21 cellular contexts compared by ENCODE assay signal in the genomic region with DNA sequence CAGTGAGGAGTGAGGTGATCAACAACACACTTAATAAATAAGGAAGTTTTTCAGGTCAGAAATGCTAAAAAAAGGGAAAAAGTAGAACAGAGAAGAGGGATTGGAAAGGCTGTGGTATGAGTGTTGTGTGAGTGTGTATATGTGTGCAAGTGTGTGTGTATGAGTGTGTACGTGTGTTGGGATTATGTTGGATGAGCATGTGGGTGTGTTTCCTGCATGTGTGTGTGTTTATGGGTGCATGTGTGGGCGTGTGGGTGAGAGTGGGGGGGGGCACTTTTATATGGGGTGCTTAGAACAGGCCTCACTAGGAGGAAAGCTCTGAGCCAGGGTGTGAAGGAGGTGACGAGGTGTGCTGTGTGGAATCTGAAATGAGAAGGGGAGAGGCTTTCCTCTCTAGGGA.
A peak's percentile ranks its signal among the peaks of the same experiment; 100 is the strongest.
DNase-seq lines count a peak whose midpoint lies in the region; ATAC-seq, FAIRE-seq and TF ChIP-seq lines count a peak whose summit lies in the region.
"Had no signal": no experiment of that assay in that cellular context is flagged by ENCODE, and none has a peak within 500 bp of the region (broad histone marks: within the 10 kb centered on the region; RNA-seq: fewer than 3 reads in every experiment).

No MANE protein-coding gene starts in this region.

- H3K9me3 ChIP-seq in HepG2 (ENCODE audit: low read length) (no peaks in the 10 kb centered on the region), right lobe of liver (no peaks in the 10 kb centered on the region), K562 (replicated peaks; ENCODE audit: control insufficient read depth, insufficient read depth, low read depth, low read length) (no peaks in the 10 kb centered on the region)
- H3K9me3 ChIP-seq: BLaER1 treated with 17β-estradiol and CSF1 and Interleukin-3, amounts not matched to agents 10 nM and 100 nM; Caco-2 had no signal

- ATAC-seq in HepG2 (no peak), right lobe of liver (no peak), K562 (no peak), HG03354 (IDR thresholded peaks at IDR 0.05; ENCODE audit: poor library complexity, severe bottlenecking, unreplicated experiment) (no peak)
- ATAC-seq: CD8-positive, alpha-beta T cell had no signal

- H3K79me2 ChIP-seq in HepG2 (ENCODE audit: insufficient read depth, low read length) = no peaks in the 10 kb centered on the region
- H3K79me2 ChIP-seq in K562 (ENCODE audit: control insufficient read depth, insufficient read depth, low read length) = no peaks in the 10 kb centered on the region

- intact Hi-C loops in HepG2 (cut with micrococcal nuclease; ENCODE audit: unreplicated experiment) = no loop called here
- intact Hi-C loops in right lobe of liver (cut with DNase I) = no loop called here
- intact Hi-C loops in K562 (cut with micrococcal nuclease) = no loop called here

- H4K20me1 ChIP-seq in HepG2 (ENCODE audit: insufficient read depth, low read length) (no peaks in the 10 kb centered on the region), K562 (replicated peaks; ENCODE audit: control insufficient read depth, insufficient read depth, low read length) (no peaks in the 10 kb centered on the region)
- H4K20me1 ChIP-seq: BLaER1 treated with 17β-estradiol and CSF1 and Interleukin-3, amounts not matched to agents 10 nM and 100 nM had no signal

- FAIRE-seq in HepG2 (lab: Jason Lieb, UNC) (no peak), K562 (lab: Jason Lieb, UNC) (no peak)
- FAIRE-seq: A204.1, D721Med, G401.6, GM12891, GM19239 had no signal

- BruUV-seq in HepG2 (replicated peaks; lab: Mats Ljungman, UMichigan) = no TSS peak
- no TSS peak for BruUV-seq in K562 (replicated peaks; lab: Mats Ljungman, UMichigan)

- CTCF ChIA-PET in HepG2 (lab: Yijun Ruan, JAX; ENCODE audit: low intra/inter-chr PET ratio, low total read pairs) (no interaction called here), K562 (lab: Yijun Ruan, JAX; ENCODE audit: low intra/inter-chr PET ratio) (no interaction called here)

- H3K9ac ChIP-seq in HepG2 (ENCODE audit: insufficient read depth, low read depth, low read length) (no peak overlapping the region), K562 (ENCODE audit: insufficient read depth in 1 of 2, low read depth in 2 of 2, low read length in 2 of 2) (no peak overlapping the region)
- H3K9ac ChIP-seq: BLaER1 treated with 17β-estradiol and CSF1 and Interleukin-3, amounts not matched to agents 10 nM and 100 nM had no signal

- no peak overlapping the region for H3K27ac ChIP-seq in HepG2 (ENCODE audit: extremely low read length, insufficient read depth, low read length)
- no peak overlapping the region for H3K27ac ChIP-seq in right lobe of liver
- H3K27ac ChIP-seq in K562 (ENCODE audit: extremely low read depth, low read depth, low read length) = no peak overlapping the region
- H3K27ac ChIP-seq: BLaER1 treated with 17β-estradiol and CSF1 and Interleukin-3, amounts not matched to agents 10 nM and 100 nM; C4-2B had no signal

- TF ChIP-seq CTCF in HepG2 (CRISPR knock-in tag; IDR thresholded peaks at IDR 0.05) = no peak
- TF ChIP-seq CTCF in right lobe of liver (IDR thresholded peaks at IDR 0.05) = no peak
- no peak for TF ChIP-seq CTCF in K562 (IDR thresholded peaks at IDR 0.05 in 2 of 3, conservative IDR thresholded peaks at IDR 0.05 in 1 of 3; ENCODE audit: insufficient read depth in 2 of 3, low read depth in 1 of 3, low read length in 3 of 3)

- H3K9me1 ChIP-seq in K562 (ENCODE audit: control insufficient read depth, insufficient read depth, low read length) = no peaks in the 10 kb centered on the region

- TF ChIP-seq RAD21 in HepG2 (CRISPR knock-in tag; IDR thresholded peaks at IDR 0.05) = no peak
- no peak for TF ChIP-seq RAD21 in K562 (CRISPR knock-in tag; conservative IDR thresholded peaks at IDR 0.05 in 1 of 2, IDR thresholded peaks at IDR 0.05 in 1 of 2)

- TF ChIP-seq EP300 in HepG2 (IDR thresholded peaks at IDR 0.05; ENCODE audit: low read depth in 2 of 2, low read length in 2 of 2) = no peak
- TF ChIP-seq EP300 in HepG2 (CRISPR knock-in tag; IDR thresholded peaks at IDR 0.05; ENCODE audit: borderline replicate concordance) = no peak
- TF ChIP-seq EP300 in K562 (IDR thresholded peaks at IDR 0.05; ENCODE audit: low read length) = no peak

- DNase-seq in HepG2 (ENCODE audit: low spot score) = no peak
- DNase-seq in right lobe of liver = no peak
- no peak for DNase-seq in K562 (ENCODE audit: extremely low read depth in 1 of 4, low spot score in 3 of 4)
- DNase-seq in AG20443 (ENCODE audit: low spot score) = no peak
- DNase-seq: 8988T; ACHN; AML-193; Caco-2; Calu3; CD4-positive, alpha-beta T cell; CD8-positive, alpha-beta T cell; DMS79 treated with DMSO at 0.1 percent for 48 hours; GF-D8 had no signal

- H2AFZ ChIP-seq in HepG2 (ENCODE audit: low read length) (no peak overlapping the region), K562 (ENCODE audit: low read depth, low read length) (no peak overlapping the region)

- TF ChIP-seq POLR2A in HepG2 (IDR thresholded peaks at IDR 0.05; ENCODE audit: insufficient read depth in 1 of 2, low read depth in 2 of 2, low read length in 2 of 2) = no peak
- no peak for TF ChIP-seq POLR2A in right lobe of liver (IDR thresholded peaks at IDR 0.05)
- TF ChIP-seq POLR2A in K562 (conservative IDR thresholded peaks at IDR 0.05) = no peak

- H3K4me3 ChIP-seq in HepG2 (replicated peaks in 1 of 3; ENCODE audit: insufficient read depth in 1 of 3, low read depth in 2 of 3, low read length in 3 of 3) (no peak overlapping the region), right lobe of liver (no peak overlapping the region), K562 (no peak overlapping the region)
- H3K4me3 ChIP-seq: BLaER1 treated with 17β-estradiol and CSF1 and Interleukin-3, amounts not matched to agents 10 nM and 100 nM had no signal

- POLR2A ChIA-PET in HepG2 (lab: Yijun Ruan, JAX) (no interaction called here), K562 (lab: Yijun Ruan, JAX) (interaction anchor here (0.7 kb wide), 2 partner anchors 212 to 590 kb away, joined by 3 to 4 read pairs; no protein-coding TSS in a partner anchor)

- in situ Hi-C loops in HepG2 (cut with HindIII; ENCODE audit: extremely low pct_ligation_motif_present, low pct_unique_long_range_greater_than_20kb) (no loop called here), K562 (cut with MboI) (no loop called here)

- 11% methylated on average over 3 of the region's 3 CpGs for WGBS in HepG2 (ENCODE audit: low lambda C conversion rate)
- WGBS in right lobe of liver (ENCODE audit: insufficient coverage, low coverage, low lambda C conversion rate, missing lambda C conversion rate) = 61% methylated on average over 3 of the region's 3 CpGs
- 10% methylated on average over 3 of the region's 3 CpGs for WGBS in K562 (ENCODE audit: insufficient coverage, low coverage, missing lambda C conversion rate)

- H3K4me1 ChIP-seq in HepG2 (ENCODE audit: insufficient read depth, low read length) (0 out of 2 replicates have a peak, but pooled peaks cover 4% of the 10 kb centered on the region), right lobe of liver (no peaks in the 10 kb centered on the region), K562 (replicated peaks in 1 of 2; ENCODE audit: control insufficient read depth in 2 of 2, insufficient read depth in 2 of 2, low read length in 2 of 2) (peaks cover 0 to 5% of the 10 kb centered on the region in 2 experiments; a peak in 3 of 5 replicates)

- H3K36me3 ChIP-seq in HepG2 (replicated peaks in 1 of 2; ENCODE audit: control insufficient read depth in 1 of 2, insufficient read depth in 2 of 2, low read length in 2 of 2) (no peaks in the 10 kb centered on the region), right lobe of liver (no peaks in the 10 kb centered on the region), K562 (ENCODE audit: control insufficient read depth, insufficient read depth, low read length) (no peaks in the 10 kb centered on the region)
- H3K36me3 ChIP-seq: BLaER1 treated with 17β-estradiol and CSF1 and Interleukin-3, amounts not matched to agents 10 nM and 100 nM had no signal

- no peak overlapping the region for H3K4me2 ChIP-seq in HepG2 (ENCODE audit: low read depth, low read length)
- no peak overlapping the region for H3K4me2 ChIP-seq in K562 (ENCODE audit: insufficient read depth, low read length)
- H3K4me2 ChIP-seq: BLaER1 treated with 17β-estradiol and CSF1 and Interleukin-3, amounts not matched to agents 10 nM and 100 nM had no signal

- peaks cover 3 to 59% of the 10 kb centered on the region in 2 experiments; a peak in 4 of 5 replicates for H3K27me3 ChIP-seq in HepG2 (ENCODE audit: control insufficient read depth in 1 of 2, insufficient read depth in 2 of 2, low read length in 2 of 2)
- H3K27me3 ChIP-seq in right lobe of liver = no peaks in the 10 kb centered on the region
- peaks cover 57 to 79% of the 10 kb centered on the region in 2 experiments for H3K27me3 ChIP-seq in K562 (ENCODE audit: control insufficient read depth in 2 of 2, insufficient read depth in 2 of 2, low read length in 2 of 2)
- H3K27me3 ChIP-seq: BLaER1 treated with 17β-estradiol and CSF1 and Interleukin-3, amounts not matched to agents 10 nM and 100 nM had no signal

TF ChIP-seq in HepG2, 621 proteins besides CTCF, POLR2A, EP300 and RAD21 (continues in another document):
- peak; percentile 52 for TF ChIP-seq ZNF282 (IDR thresholded peaks at IDR 0.05; ENCODE audit: partially characterized antibody)
- no peak for TF ChIP-seq NFKBIZ (CRISPR knock-in tag; IDR thresholded peaks at IDR 0.05)
- no peak for TF ChIP-seq STAG1 (CRISPR knock-in tag; IDR thresholded peaks at IDR 0.05)
- no peak for TF ChIP-seq ZNF367 (CRISPR knock-in tag; IDR thresholded peaks at IDR 0.05; ENCODE audit: borderline replicate concordance)

TF ChIP-seq in K562, 482 proteins besides CTCF, POLR2A, EP300 and RAD21 (continues in another document):
- TF ChIP-seq, protein P1, sequence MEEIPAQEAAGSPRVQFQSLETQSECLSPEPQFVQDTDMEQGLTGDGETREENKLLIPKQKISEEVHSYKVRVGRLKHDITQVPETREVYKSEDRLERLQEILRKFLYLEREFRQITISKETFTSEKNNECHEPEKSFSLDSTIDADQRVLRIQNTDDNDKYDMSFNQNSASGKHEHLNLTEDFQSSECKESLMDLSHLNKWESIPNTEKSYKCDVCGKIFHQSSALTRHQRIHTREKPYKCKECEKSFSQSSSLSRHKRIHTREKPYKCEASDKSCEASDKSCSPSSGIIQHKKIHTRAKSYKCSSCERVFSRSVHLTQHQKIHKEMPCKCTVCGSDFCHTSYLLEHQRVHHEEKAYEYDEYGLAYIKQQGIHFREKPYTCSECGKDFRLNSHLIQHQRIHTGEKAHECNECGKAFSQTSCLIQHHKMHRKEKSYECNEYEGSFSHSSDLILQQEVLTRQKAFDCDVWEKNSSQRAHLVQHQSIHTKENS (CRISPR knock-in tag; IDR thresholded peaks at IDR 0.05) = no peak
- peak; percentile 62 for TF ChIP-seq EGR1 (conservative IDR thresholded peaks at IDR 0.05)
